Comparison of ENCODE assay signal across 32 cellular contexts in genomic region chr9:121968056-121968455, GRCh38.
"Had no signal": no experiment of that assay in that cellular context is flagged by ENCODE, and none has a peak within 500 bp of the region (broad histone marks: within the 10 kb centered on the region; RNA-seq: fewer than 3 reads in every experiment).

No MANE protein-coding gene starts in this region.

- H3K9me3 ChIP-seq: adrenal gland, ascending aorta, body of pancreas, breast epithelium had no signal

- H3K36me3 ChIP-seq: adrenal gland, breast epithelium, cardiac muscle cell had no signal

- H3K4me1 ChIP-seq: adrenal gland, ascending aorta, breast epithelium had no signal

- H3K27me3 ChIP-seq: adrenal gland, ascending aorta, body of pancreas, breast epithelium, cardiac muscle cell had no signal

- H3K27ac ChIP-seq: adrenal gland, ascending aorta, body of pancreas, breast epithelium, cardiac muscle cell had no signal

- H3K4me3 ChIP-seq: adrenal gland, ascending aorta, body of pancreas, breast epithelium, cardiac muscle cell had no signal

- DNase-seq: activated effector memory CD4-positive, alpha-beta T cell treated with anti-CD3 and anti-CD28 coated beads, Interleukin-2, amount 50 U/mL, for 16 hours; activated effector memory CD4-positive, alpha-beta T cell treated with Interleukin-2 at 50 U/mL for 16 hours; activated gamma-delta T cell; activated naive CD4-positive, alpha-beta T cell; activated naive CD4-positive, alpha-beta T cell treated with anti-CD3 and anti-CD28 coated beads for 36 hours; activated naive CD4-positive, alpha-beta T cell treated with anti-CD3 and anti-CD28 coated beads, Interleukin-2, amount 10 ng/mL, durations not matched to agents 7 days and 5 days; activated naive CD4-positive, alpha-beta T cell treated with anti-CD3 and anti-CD28 coated beads, Interleukin-2, amount 50 U/mL, for 16 hours; activated naive CD4-positive, alpha-beta T cell treated with Interleukin-2 at 50 U/mL for 16 hours; activated naive CD8-positive, alpha-beta T cell treated with anti-CD3 and anti-CD28 coated beads for 36 hours; activated naive CD8-positive, alpha-beta T cell treated with anti-CD3 and anti-CD28 coated beads, Interleukin-2, amount 10 ng/mL, durations not matched to agents 7 days and 5 days; activated naive CD8-positive, alpha-beta T cell treated with anti-CD3 and anti-CD28 coated beads, Interleukin-2, amount 50 U/mL, for 24 hours; activated T-cell treated with anti-CD3 and anti-CD28 coated beads for 4 hours; activated T-cell treated with anti-CD3 and anti-CD28 coated beads, Interleukin-2, amount 50 U/mL, for 1 hour; activated T-cell treated with anti-CD3 and anti-CD28 coated beads, Interleukin-2, amount 50 U/mL, for 24 hours; activated T-cell treated with anti-CD3 and anti-CD28 coated beads, Interleukin-2, amount 50 U/mL, for 4 hours; activated T-cell treated with anti-CD3 and anti-CD28 coated beads, Interleukin-2, amount 50 U/mL, for 48 hours; activated T-cell treated with anti-CD3 and anti-CD28 coated beads, Interleukin-2, amount 50 U/mL, for 72 hours; adrenal gland; amniotic stem cell; amygdala; anterior cingulate cortex; aorta; body of pancreas; caudate nucleus; central memory CD4-positive, alpha-beta T cell; cerebellar nuclear complex had no signal

- ATAC-seq: activated naive CD4-positive, alpha-beta T cell treated with anti-CD3 and anti-CD28 coated beads, Interleukin-2, amount 50 U/mL, for 72 hours; activated naive CD8-positive, alpha-beta T cell treated with anti-CD3 and anti-CD28 coated beads, Interleukin-2, amount 50 U/mL, for 24 hours; activated T-cell treated with anti-CD3 and anti-CD28 coated beads, Interleukin-2, amount 50 U/mL, for 4 hours; activated T-cell treated with anti-CD3 and anti-CD28 coated beads, Interleukin-2, amount 50 U/mL, for 72 hours; activated T-helper 17 cell treated with anti-CD3 and anti-CD28 coated beads, Interleukin-2, amount 50 U/mL, for 72 hours; body of pancreas had no signal

- FAIRE-seq: astrocyte had no signal
